2 cellular contexts compared by ENCODE assay signal in genomic region chr22:17012267-17012666, GRCh38.
TF ChIP-seq lines count a peak whose summit lies in the region.

No MANE protein-coding gene starts in this region.

TF ChIP-seq in HEK293T, 16 proteins besides CTCF, POLR2A, EP300 and RAD21 (continued from another document):
- TF ChIP-seq PKNOX1 (IDR thresholded peaks at IDR 0.05) (no peak), FOXK2 (IDR thresholded peaks at IDR 0.05) (no peak), NFRKB (IDR thresholded peaks at IDR 0.05) (no peak), BHLHE40 (IDR thresholded peaks at IDR 0.05; ENCODE audit: borderline replicate concordance) (no peak), TARDBP (IDR thresholded peaks at IDR 0.05) (no peak), ARNT (IDR thresholded peaks at IDR 0.05) (no peak), HDGF (IDR thresholded peaks at IDR 0.05; ENCODE audit: borderline replicate concordance) (no peak), CTBP1 (IDR thresholded peaks at IDR 0.05; ENCODE audit: borderline replicate concordance) (no peak), FOXA1 (IDR thresholded peaks at IDR 0.05) (no peak)

TF ChIP-seq in GM23338, 12 proteins besides CTCF, POLR2A, EP300 and RAD21:
- TF ChIP-seq REST (IDR thresholded peaks at IDR 0.05; ENCODE audit: unreplicated experiment) (no peak), ETS1 (IDR thresholded peaks at IDR 0.05) (no peak), ZNF114 (CRISPR knock-in tag; IDR thresholded peaks at IDR 0.05) (no peak), STAT1 (IDR thresholded peaks at IDR 0.05; ENCODE audit: unreplicated experiment) (no peak), EZH2 (IDR thresholded peaks at IDR 0.05; ENCODE audit: low read depth, unreplicated experiment) (no peak), JUNB (IDR thresholded peaks at IDR 0.05; ENCODE audit: unreplicated experiment) (no peak), CREB1 (CRISPR knock-in tag; IDR thresholded peaks at IDR 0.05; ENCODE audit: low read depth) (no peak), POLR2AphosphoS5 (IDR thresholded peaks at IDR 0.05; ENCODE audit: low read depth) (no peak), EZH2phosphoT487 (IDR thresholded peaks at IDR 0.05; ENCODE audit: unreplicated experiment) (no peak), ZNF331 (CRISPR knock-in tag; IDR thresholded peaks at IDR 0.05; ENCODE audit: low read depth) (no peak), ZNF462 (CRISPR knock-in tag; IDR thresholded peaks at IDR 0.05) (no peak), NANOG (IDR thresholded peaks at IDR 0.05; ENCODE audit: borderline replicate concordance) (no peak)
